In the genomic region with DNA sequence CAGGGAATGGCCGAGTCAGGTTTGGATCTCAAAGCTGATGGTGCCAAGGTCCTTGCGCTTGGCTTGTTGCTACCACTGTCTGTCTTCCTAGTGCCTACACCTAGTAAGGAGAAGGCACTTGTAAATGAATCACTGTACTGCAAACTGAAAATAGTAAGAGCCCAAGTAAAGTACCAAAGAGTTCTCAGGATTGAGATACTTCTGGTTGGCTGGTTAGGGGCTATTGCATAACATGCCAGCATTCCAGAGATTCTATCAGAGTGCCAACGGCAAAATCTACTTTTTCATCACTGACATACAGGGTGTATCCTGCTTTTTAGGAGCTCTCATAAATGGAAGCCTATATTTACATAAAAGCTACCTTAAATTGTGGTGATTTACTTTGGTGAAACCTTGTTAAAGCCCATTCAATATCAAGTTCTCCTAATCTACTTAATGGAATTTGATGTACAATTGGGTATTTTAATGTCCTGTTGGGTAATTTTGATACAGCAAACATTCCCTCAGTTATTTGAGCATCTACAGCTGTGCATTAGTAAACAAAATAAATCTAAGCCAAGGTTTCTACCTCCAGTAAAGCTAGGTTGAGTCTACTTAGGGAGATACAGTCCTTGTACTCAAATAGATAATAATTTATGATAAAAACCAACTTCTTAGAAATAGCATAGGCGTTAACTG, we compare ENCODE assay signal across 13 cellular contexts. TPM values are rescaled to one million over a fixed set of nuclear protein-coding genes. Genes with fewer than 3 reads are reported as not detected.
DNase-seq lines count a peak whose midpoint lies in the region; ATAC-seq, FAIRE-seq and TF ChIP-seq lines count a peak whose summit lies in the region.
"Had no signal": no experiment of that assay in that cellular context is flagged by ENCODE, and none has a peak within 500 bp of the region (broad histone marks: within the 10 kb centered on the region; RNA-seq: fewer than 3 reads in every experiment).

No MANE protein-coding gene starts in this region.

- no peaks in the 10 kb centered on the region for H3K27me3 Mint-ChIP-seq in activated CD8-positive, alpha-beta memory T cell treated with anti-CD3 and anti-CD28 coated beads, Interleukin-2, amount 10 ng/mL, durations not matched to agents 7 days and 5 days
- H3K27me3 Mint-ChIP-seq in immature natural killer cell (ENCODE audit: low read depth in 3 of 3): peaks cover 0 to 5% (median 1%) of the 10 kb centered on the region in 3 donors
- H3K27me3 Mint-ChIP-seq: T-helper 17 cell had no signal

- no peaks in the 10 kb centered on the region for H3K36me3 Mint-ChIP-seq in activated CD8-positive, alpha-beta memory T cell treated with anti-CD3 and anti-CD28 coated beads, Interleukin-2, amount 10 ng/mL, durations not matched to agents 7 days and 5 days
- peaks cover 0 to 3% (median 0%) of the 10 kb centered on the region in 3 donors for H3K36me3 Mint-ChIP-seq in immature natural killer cell

- no peak for TF ChIP-seq POLR2A in H1 (IDR thresholded peaks at IDR 0.05; ENCODE audit: control extremely low read depth in 1 of 2, low read depth in 2 of 2, low read length in 2 of 2)

- FAIRE-seq in H1 (lab: Jason Lieb, UNC): no peak
- FAIRE-seq: endometrium had no signal

- peaks cover 2% of the 10 kb centered on the region for H3K4me1 Mint-ChIP-seq in activated CD8-positive, alpha-beta memory T cell treated with anti-CD3 and anti-CD28 coated beads, Interleukin-2, amount 10 ng/mL, durations not matched to agents 7 days and 5 days
- H3K4me1 Mint-ChIP-seq in immature natural killer cell: no peaks in the 10 kb centered on the region

- POLR2A ChIA-PET in H1 (lab: Charles Lee; ENCODE audit: partially characterized antibody): interaction anchor here (1.0 to 4.8 kb wide), 4 partner anchors 11 to 38 kb away, joined by 3 to 36 read pairs (median 12); a partner anchor contains a TSS

- no peaks in the 10 kb centered on the region for H3K79me2 ChIP-seq in H1 (ENCODE audit: control insufficient read depth in 1 of 2, insufficient read depth in 2 of 2, low read length in 2 of 2)

- no peaks in the 10 kb centered on the region for H4K20me1 ChIP-seq in H1 (replicated peaks in 1 of 2; ENCODE audit: control insufficient read depth in 1 of 2, insufficient read depth in 2 of 2, low read length in 2 of 2)

- no peak for TF ChIP-seq EP300 in H1 (IDR thresholded peaks at IDR 0.05; ENCODE audit: borderline replicate concordance in 1 of 2, low read depth in 2 of 2, low read length in 2 of 2)

- no peak overlapping the region for H2BK12ac ChIP-seq in H1 (ENCODE audit: low read depth, low read length)

- H3K56ac ChIP-seq in H1 (replicated peaks; ENCODE audit: insufficient read length, low read depth, low read length): no peak overlapping the region

- H3K23ac ChIP-seq in H1 (ENCODE audit: insufficient read length): no peak overlapping the region

- H3K9me3 ChIP-seq in H1 (ENCODE audit: insufficient read depth in 2 of 2, low read depth in 1 of 2, low read length in 1 of 2) (no peaks in the 10 kb centered on the region), lower lobe of right lung (peaks cover 5% of the 10 kb centered on the region)

- ATAC-seq in activated CD8-positive, alpha-beta memory T cell treated with anti-CD3 and anti-CD28 coated beads, Interleukin-2, amount 10 ng/mL, durations not matched to agents 7 days and 5 days: no peak
- ATAC-seq in lower lobe of right lung: peak; percentile 93 to 97
- no peak for ATAC-seq in GM21619 (IDR thresholded peaks at IDR 0.05; ENCODE audit: unreplicated experiment)
- no peak for ATAC-seq in HG03095 (IDR thresholded peaks at IDR 0.05; ENCODE audit: unreplicated experiment)
- ATAC-seq: T-helper 17 cell had no signal

- H3K79me1 ChIP-seq in H1 (ENCODE audit: low read depth, low read length): no peaks in the 10 kb centered on the region

- H3K27me3 ChIP-seq in H1 (replicated peaks in 1 of 4; ENCODE audit: control insufficient read depth in 3 of 4, extremely low read depth in 1 of 4, insufficient read depth in 3 of 4, low read length in 3 of 4): no peaks in the 10 kb centered on the region; a peak in 1 of 7 replicates
- no peaks in the 10 kb centered on the region for H3K27me3 ChIP-seq in lower lobe of right lung (ENCODE audit: low read depth)

- CTCF ChIA-PET in activated CD8-positive, alpha-beta memory T cell treated with anti-CD3 and anti-CD28 coated beads, Interleukin-2, amount 10 ng/mL, durations not matched to agents 7 days and 5 days (lab: Charles Lee): interaction anchor here (1.3 to 2.0 kb wide), 3 partner anchors 10 to 69 kb away, joined by 3 to 7 read pairs (median 4); no protein-coding TSS in a partner anchor
- CTCF ChIA-PET in H1 (lab: Charles Lee; ENCODE audit: partially characterized antibody): interaction anchor here (0.9 to 1.7 kb wide), 6 partner anchors 11 to 73 kb away, joined by 3 to 7 read pairs (median 4); no protein-coding TSS in a partner anchor

- TF ChIP-seq RAD21 in H1 (IDR thresholded peaks at IDR 0.05 in 1 of 2, conservative IDR thresholded peaks at IDR 0.05 in 1 of 2; ENCODE audit: low read depth in 2 of 2, low read length in 2 of 2): no peak

- no peak overlapping the region for H2BK5ac ChIP-seq in H1 (ENCODE audit: low read depth, low read length)

- no peak overlapping the region for H4K8ac ChIP-seq in H1 (ENCODE audit: extremely low read depth, insufficient read depth, low read length)

- peak; percentile 1 for DNase-seq in activated CD8-positive, alpha-beta memory T cell treated with anti-CD3 and anti-CD28 coated beads for 24 hours
- no peak for DNase-seq in activated CD8-positive, alpha-beta memory T cell treated with anti-CD3 and anti-CD28 coated beads, Interleukin-2, amount 10 ng/mL, durations not matched to agents 7 days and 5 days
- DNase-seq in H1 (ENCODE audit: low read depth in 1 of 2, low spot score in 2 of 2) (no peak), lower lobe of right lung (no peak), NCI-H748 (lab: John Stamatoyannopoulos, UW; ENCODE audit: unreplicated experiment) (no peak), immature natural killer cell (no peak)
- DNase-seq: activated T-cell treated with anti-CD3 and anti-CD28 coated beads, Interleukin-2, amount 50 U/mL, for 1 hour; GOT3; NCI-H2171; T-helper 17 cell had no signal

- intact Hi-C loops in lower lobe of right lung (cut with DNase I): no loop called here

- no peak overlapping the region for H2AFZ ChIP-seq in H1 (ENCODE audit: low read length)

- no peak overlapping the region; the same call in 1 of the 2 replicates for H2BK15ac ChIP-seq in H1 (ENCODE audit: low read length)

- no peak overlapping the region for H3K9ac ChIP-seq in H1 (replicated peaks in 1 of 4; ENCODE audit: extremely low read depth in 1 of 4, low read depth in 3 of 4, low read length in 3 of 4)

- no peak overlapping the region for H2BK120ac ChIP-seq in H1 (replicated peaks; ENCODE audit: low read depth, low read length)

- no peak overlapping the region for H4K5ac ChIP-seq in H1 (ENCODE audit: insufficient read length, low read depth, low read length)

- H3K4me3 ChIP-seq in H1 (ENCODE audit: extremely low read depth in 1 of 4, insufficient read depth in 2 of 4, low read depth in 3 of 4, low read length in 4 of 4) (no peak overlapping the region), lower lobe of right lung (no peak overlapping the region)

- no peak overlapping the region for H2AK5ac ChIP-seq in H1 (ENCODE audit: low read depth, low read length)

- 92% methylated on average over 4 of the region's 4 CpGs; no CpG with 5 or more reads in 1 of the 2 experiments for WGBS in H1 (ENCODE audit: extremely low coverage in 1 of 2, insufficient coverage in 1 of 2, insufficient read length in 1 of 2, insufficient replicate concordance in 2 of 2, low coverage in 1 of 2, low lambda C conversion rate in 2 of 2, missing lambda C conversion rate in 1 of 2), 2 experiments

- H3K4me2 ChIP-seq in H1 (ENCODE audit: insufficient read depth in 1 of 2, low read depth in 2 of 2, low read length in 2 of 2): no peak overlapping the region

- H3K36me3 ChIP-seq in H1 (ENCODE audit: control insufficient read depth in 2 of 4, insufficient read depth in 4 of 4, low read length in 3 of 4): no peaks in the 10 kb centered on the region
- H3K36me3 ChIP-seq in lower lobe of right lung: no peaks in the 10 kb centered on the region

- H4K91ac ChIP-seq in H1 (replicated peaks; ENCODE audit: insufficient read length, low read length): no peak overlapping the region

- H3K4ac ChIP-seq in H1 (replicated peaks; ENCODE audit: insufficient read length, low read depth, low read length): no peak overlapping the region

- peaks cover 1% of the 10 kb centered on the region for H3K9me3 Mint-ChIP-seq in activated CD8-positive, alpha-beta memory T cell treated with anti-CD3 and anti-CD28 coated beads, Interleukin-2, amount 10 ng/mL, durations not matched to agents 7 days and 5 days (ENCODE audit: low read depth)
- no peaks in the 10 kb centered on the region for H3K9me3 Mint-ChIP-seq in immature natural killer cell

- H3K18ac ChIP-seq in H1 (ENCODE audit: extremely low read depth, low read length): no peak overlapping the region

- TF ChIP-seq CTCF in H1 (IDR thresholded peaks at IDR 0.05; ENCODE audit: control extremely low read depth in 1 of 3, insufficient read depth in 1 of 3, low read depth in 1 of 3, low read length in 3 of 3) (no peak), lower lobe of right lung (IDR thresholded peaks at IDR 0.05) (no peak)

- no peak overlapping the region for H3K14ac ChIP-seq in H1 (ENCODE audit: insufficient read length)

- no peak overlapping the region for H3K27ac ChIP-seq in H1 (ENCODE audit: low read depth, low read length)
- peak overlapping the region; percentile 57 for H3K27ac ChIP-seq in lower lobe of right lung

- H3K4me1 ChIP-seq in H1 (replicated peaks in 1 of 4; ENCODE audit: control insufficient read depth in 3 of 4, insufficient read depth in 4 of 4, low read length in 3 of 4) (no peaks in the 10 kb centered on the region; a peak in 1 of 7 replicates), lower lobe of right lung (peaks cover 10% of the 10 kb centered on the region)

- no peaks in the 10 kb centered on the region for H3K23me2 ChIP-seq in H1 (ENCODE audit: low read depth, low read length)

- H3K27ac Mint-ChIP-seq in activated CD8-positive, alpha-beta memory T cell treated with anti-CD3 and anti-CD28 coated beads, Interleukin-2, amount 10 ng/mL, durations not matched to agents 7 days and 5 days: no peak overlapping the region
- no peak overlapping the region for H3K27ac Mint-ChIP-seq in immature natural killer cell
- H3K27ac Mint-ChIP-seq: T-helper 17 cell had no signal

- no peak overlapping the region for H3K4me3 Mint-ChIP-seq in activated CD8-positive, alpha-beta memory T cell treated with anti-CD3 and anti-CD28 coated beads, Interleukin-2, amount 10 ng/mL, durations not matched to agents 7 days and 5 days
- H3K4me3 Mint-ChIP-seq in immature natural killer cell: no peak overlapping the region
- H3K4me3 Mint-ChIP-seq: T-helper 17 cell had no signal

- H2BK20ac ChIP-seq in H1 (ENCODE audit: low read length): no peak overlapping the region

RNA-seq across cellular contexts. Expression of a gene that starts 30.7 kb away (rescaled TPM):
- total RNA-seq in activated CD8-positive, alpha-beta memory T cell treated with anti-CD3 and anti-CD28 coated beads, Interleukin-2, amount 10 ng/mL, durations not matched to agents 7 days and 5 days: 100 to 1,000 TPM; 121 to 151 TPM
- 70.0 and 75.9 TPM in 2 replicates for total RNA-seq in H1 (2021; fragmentation: NEBNext Ultra II Directional; extraction: Animal tissue kit (Norgen Biotek cat#: 25700))
- polyA plus RNA-seq in H1 (2011; rRNA removed) (28.8 and 45.7 TPM in 2 replicates), immature natural killer cell (10 to 100 TPM; 24.7 to 77.7 (median 36.9) TPM)
- polyA plus RNA-seq in H1 (2011; cell fraction: cytosol; rRNA removed): 46.3 TPM
- 145 TPM for polyA plus RNA-seq in H1 (2011; cell fraction: nucleus; rRNA removed)
- polyA plus RNA-seq in H1 (2012, experiment 1 of 2): 34.2 to 46.0 TPM (median 42.9 TPM) in 4 replicates
- polyA plus RNA-seq in H1 (2012, experiment 2 of 2): 3.4 TPM
- polyA plus RNA-seq in H1 (2013, experiment 1 of 2): 49.2 TPM
- polyA plus RNA-seq in H1 (2013, experiment 2 of 2): 36.7 TPM
- polyA minus RNA-seq in H1 (2011; rRNA and poly(A)+ RNA removed): 72.5 and 82.6 TPM in 2 replicates
- 53.7 TPM for polyA minus RNA-seq in H1 (2011; cell fraction: cytosol; rRNA and poly(A)+ RNA removed)
- 250 TPM for polyA minus RNA-seq in H1 (2011; cell fraction: nucleus; rRNA and poly(A)+ RNA removed)
- 158 TPM for total RNA-seq in lower lobe of right lung

Comparison
In these comparisons a context has a peak if more than half of its experiments do, and no peak if none do; other contexts are left out.
1. ATAC-seq: peak in lower lobe of right lung (2 of 2); none in activated CD8-positive, alpha-beta memory T cell treated with anti-CD3 and anti-CD28 coated beads, Interleukin-2, amount 10 ng/mL, durations not matched to agents 7 days and 5 days (single experiment), GM21619 (single experiment) and HG03095 (single experiment).